ENCODE assay signal across 24 cellular contexts in genomic region chr11:67250059-67251043, GRCh38. TPM values are rescaled to one million over a fixed set of nuclear protein-coding genes. Genes with fewer than 3 reads are reported as not detected.
DNase-seq lines count a peak whose midpoint lies in the region; ATAC-seq and TF ChIP-seq lines count a peak whose summit lies in the region.
"Had no signal": no experiment of that assay in that cellular context is flagged by ENCODE, and none has a peak within 500 bp of the region (broad histone marks: within the 10 kb centered on the region; RNA-seq: fewer than 3 reads in every experiment).

No MANE protein-coding gene starts in this region.

- H4K8ac ChIP-seq in neuronal stem cell (ENCODE audit: low read depth, low read length) = no peak overlapping the region

- no peaks in the 10 kb centered on the region for H3K9me3 ChIP-seq in Caco-2
- H3K9me3 ChIP-seq in breast epithelium = no peaks in the 10 kb centered on the region
- H3K9me3 ChIP-seq in neuronal stem cell (replicated peaks in 1 of 2; ENCODE audit: control insufficient read depth in 2 of 2, insufficient read depth in 1 of 2, low read depth in 1 of 2, low read length in 2 of 2) = no peaks in the 10 kb centered on the region
- H3K9me3 ChIP-seq in tibial artery = no peaks in the 10 kb centered on the region
- H3K9me3 ChIP-seq: uterus had no signal

- WGBS in neuronal stem cell (ENCODE audit: extremely low coverage in 2 of 2, insufficient read length in 2 of 2, insufficient replicate concordance in 1 of 2), 2 donors = no CpG with 5 or more reads among the region's 37 CpGs

- no peak overlapping the region for H3K4me2 ChIP-seq in neuronal stem cell (ENCODE audit: insufficient read depth, low read length, poor library complexity, severe bottlenecking)
- H3K4me2 ChIP-seq: hepatocyte had no signal

- POLR2A ChIA-PET in Caco-2 (lab: Charles Lee) = interaction anchor here (3.3 kb wide), 1 partner anchor 11 kb away, joined by 49 read pairs; no protein-coding TSS in a partner anchor

- H3K4ac ChIP-seq in neuronal stem cell (ENCODE audit: low read length) = no peak overlapping the region

- no peak overlapping the region for H2AFZ ChIP-seq in neuronal stem cell (ENCODE audit: low read length)
- H2AFZ ChIP-seq: hepatocyte had no signal

- no peaks in the 10 kb centered on the region for H3K27me3 Mint-ChIP-seq in activated naive CD4-positive, alpha-beta T cell treated with anti-CD3 and anti-CD28 coated beads, Interleukin-2, amount 50 U/mL, for 24 hours
- H3K27me3 Mint-ChIP-seq in Caco-2 (ENCODE audit: insufficient read depth, unreplicated experiment) = no peaks in the 10 kb centered on the region

- H3K4me3 Mint-ChIP-seq in activated naive CD4-positive, alpha-beta T cell treated with anti-CD3 and anti-CD28 coated beads, Interleukin-2, amount 50 U/mL, for 24 hours = no peak overlapping the region
- H3K4me3 Mint-ChIP-seq in Caco-2 (ENCODE audit: unreplicated experiment) = no peak overlapping the region

- CTCF ChIA-PET in Caco-2 (lab: Charles Lee) = interaction anchor here (0.8 to 1.7 kb wide), 2 partner anchors 10 to 11 kb away, joined by 3 to 4 read pairs; no protein-coding TSS in a partner anchor

- no peak overlapping the region for H2BK120ac ChIP-seq in neuronal stem cell (ENCODE audit: low read depth, low read length)

- H3K9ac ChIP-seq in neuronal stem cell (ENCODE audit: low read depth, low read length, poor library complexity) = no peak overlapping the region

- H2BK12ac ChIP-seq in neuronal stem cell (ENCODE audit: low read length) = no peak overlapping the region

- H3K36me3 Mint-ChIP-seq in activated naive CD4-positive, alpha-beta T cell treated with anti-CD3 and anti-CD28 coated beads, Interleukin-2, amount 50 U/mL, for 24 hours = peaks cover 32% of the 10 kb centered on the region
- peaks cover 100% of the 10 kb centered on the region for H3K36me3 Mint-ChIP-seq in Caco-2 (ENCODE audit: insufficient read depth, unreplicated experiment)

- H2BK15ac ChIP-seq in neuronal stem cell (ENCODE audit: low read length) = no peak overlapping the region

- intact Hi-C loops in Caco-2 (cut with micrococcal nuclease; ENCODE audit: unreplicated experiment) (no loop called here), breast epithelium (cut with DNase I; ENCODE audit: low total_unique reads) (no loop called here), tibial artery (cut with DNase I; ENCODE audit: low total_unique reads) (no loop called here)

- peaks cover 3% of the 10 kb centered on the region for H3K79me1 ChIP-seq in neuronal stem cell (ENCODE audit: low read depth, low read length)

- peak overlapping the region; percentile 7 for H2BK5ac ChIP-seq in neuronal stem cell (ENCODE audit: low read length)

- H3K27me3 ChIP-seq in Caco-2 (replicated peaks; ENCODE audit: control insufficient read depth, insufficient read depth, low read length) (no peaks in the 10 kb centered on the region), breast epithelium (no peaks in the 10 kb centered on the region), neuronal stem cell (ENCODE audit: control insufficient read depth in 3 of 3, insufficient read depth in 3 of 3, low read depth in 1 of 3, low read length in 3 of 3) (no peaks in the 10 kb centered on the region), tibial artery (no peaks in the 10 kb centered on the region)
- H3K27me3 ChIP-seq: hepatocyte, uterus had no signal

- no TSS peak for BruUV-seq in Caco-2 (replicated peaks; lab: Mats Ljungman, UMichigan)

- H4K91ac ChIP-seq in neuronal stem cell (ENCODE audit: low read depth, low read length, poor library complexity) = no peak overlapping the region

- no peak overlapping the region for H3K18ac ChIP-seq in neuronal stem cell (ENCODE audit: low read length)

- H3K4me1 ChIP-seq in Caco-2 (peaks cover 26% of the 10 kb centered on the region), breast epithelium (peaks cover 17 to 49% of the 10 kb centered on the region in 2 donors), neuronal stem cell (ENCODE audit: control insufficient read depth in 2 of 2, insufficient read depth in 1 of 2, low read depth in 1 of 2, low read length in 2 of 2) (no peaks in the 10 kb centered on the region), tibial artery (peaks cover 0 to 20% (median 0%) of the 10 kb centered on the region in 4 donors)
- H3K4me1 ChIP-seq: uterus had no signal

- no peak for TF ChIP-seq POLR2A in breast epithelium (IDR thresholded peaks at IDR 0.05)

- no peak for ATAC-seq in HG02759 (IDR thresholded peaks at IDR 0.05; ENCODE audit: unreplicated experiment)
- ATAC-seq in HG03457 (IDR thresholded peaks at IDR 0.05; ENCODE audit: unreplicated experiment) = no peak
- ATAC-seq: Right ventricle myocardium inferior had no signal

- no peak for DNase-seq in activated naive CD4-positive, alpha-beta T cell treated with Interleukin-2 at 50 U/mL for 16 hours
- DNase-seq in Caco-2 (no peak), breast epithelium (ENCODE audit: low spot score in 2 of 2) (no peak), neuronal stem cell (ENCODE audit: low spot score) (no peak), tibial artery (no peak)
- DNase-seq: activated CD4-positive, CD25-positive, alpha-beta regulatory T cell; amygdala; C1 segment of cervical spinal cord; central memory CD4-positive, alpha-beta T cell; DMS 273 treated with DMSO at 0.1 percent for 48 hours; erythroblast; foreskin melanocyte; NCI-H1105; NCI-H2029 treated with DMSO at 0.1 percent for 48 hours; NCI-H345; NCI-H774; right cardiac atrium; stimulated activated CD8-positive, alpha-beta memory T cell treated with anti-CD3 and anti-CD28 coated beads, Interleukin-4, amount 100 ng/mL, for 48 hours; uterus had no signal

- H3K27ac Mint-ChIP-seq in activated naive CD4-positive, alpha-beta T cell treated with anti-CD3 and anti-CD28 coated beads, Interleukin-2, amount 50 U/mL, for 24 hours = peak overlapping the region; percentile 51
- H3K27ac Mint-ChIP-seq in Caco-2 (ENCODE audit: unreplicated experiment) = peak overlapping the region; percentile 28

- no peak for TF ChIP-seq CTCF in Caco-2 (IDR thresholded peaks at IDR 0.05; ENCODE audit: insufficient read depth in 1 of 2, low read depth in 1 of 2, low read length in 1 of 2, severe bottlenecking in 1 of 2, unreplicated experiment in 1 of 2)
- TF ChIP-seq CTCF in breast epithelium (IDR thresholded peaks at IDR 0.05) = no peak
- TF ChIP-seq CTCF in tibial artery (IDR thresholded peaks at IDR 0.05) = no peak

- peaks cover 67% of the 10 kb centered on the region for H3K4me1 Mint-ChIP-seq in activated naive CD4-positive, alpha-beta T cell treated with anti-CD3 and anti-CD28 coated beads, Interleukin-2, amount 50 U/mL, for 24 hours
- H3K4me1 Mint-ChIP-seq in Caco-2 (ENCODE audit: low read depth, unreplicated experiment) = peaks cover 42% of the 10 kb centered on the region

- no peak overlapping the region for H3K4me3 ChIP-seq in Caco-2 (ENCODE audit: low read depth, low read length)
- H3K4me3 ChIP-seq in breast epithelium = no peak overlapping the region
- H3K4me3 ChIP-seq in neuronal stem cell (ENCODE audit: low read length in 2 of 2) = no peak overlapping the region
- no peak overlapping the region for H3K4me3 ChIP-seq in tibial artery
- H3K4me3 ChIP-seq: hepatocyte, uterus had no signal

- no peak overlapping the region for H2AK5ac ChIP-seq in neuronal stem cell (ENCODE audit: low read depth, low read length)

- H3K27ac ChIP-seq in breast epithelium (peak overlapping the region; percentile 45 to 86), neuronal stem cell (replicated peaks; ENCODE audit: low read length) (no peak overlapping the region), tibial artery (no peak overlapping the region)
- H3K27ac ChIP-seq: hepatocyte, uterus had no signal

- peaks cover 40% of the 10 kb centered on the region for H3K36me3 ChIP-seq in Caco-2 (ENCODE audit: control insufficient read depth, insufficient read depth, low read length)
- peaks cover 7% of the 10 kb centered on the region for H3K36me3 ChIP-seq in breast epithelium
- H3K36me3 ChIP-seq in neuronal stem cell (replicated peaks in 1 of 2; ENCODE audit: control insufficient read depth in 2 of 2, insufficient read depth in 2 of 2, low read length in 2 of 2) = peaks cover 80 to 100% of the 10 kb centered on the region in 2 donors
- peaks cover 94 to 97% (median 97%) of the 10 kb centered on the region in 3 donors for H3K36me3 ChIP-seq in tibial artery
- H3K36me3 ChIP-seq: uterus had no signal

- no peaks in the 10 kb centered on the region for H3K9me3 Mint-ChIP-seq in activated naive CD4-positive, alpha-beta T cell treated with anti-CD3 and anti-CD28 coated beads, Interleukin-2, amount 50 U/mL, for 24 hours
- no peaks in the 10 kb centered on the region for H3K9me3 Mint-ChIP-seq in Caco-2 (ENCODE audit: unreplicated experiment)

- no peak overlapping the region for H3K14ac ChIP-seq in neuronal stem cell (ENCODE audit: low read length)

- H3K23ac ChIP-seq in neuronal stem cell (ENCODE audit: low read depth, low read length, poor library complexity) = no peak overlapping the region

RNA-seq across cellular contexts. Expression of gene GRK2, which starts 15.9 kb away (rescaled TPM):
- total RNA-seq in Caco-2 (2022) = 113 and 120 TPM in 2 replicates
- 10 to 100 TPM; 41.1 to 52.8 (median 52.1) TPM for total RNA-seq in breast epithelium
- polyA plus RNA-seq in neuronal stem cell (2013, experiment 1 of 2) = 33.4 TPM
- polyA plus RNA-seq in neuronal stem cell (2013, experiment 2 of 2) = 33.1 TPM

RNA-seq across cellular contexts. Expression of gene ANKRD13D, which starts 38.8 kb away (rescaled TPM):
- 83.3 and 88.6 TPM in 2 replicates for total RNA-seq in Caco-2 (2022)
- total RNA-seq in breast epithelium = 10 to 100 TPM; 23.7 to 51.8 (median 40.7) TPM
- 23.9 TPM for polyA plus RNA-seq in neuronal stem cell (2013, experiment 1 of 2)
- polyA plus RNA-seq in neuronal stem cell (2013, experiment 2 of 2) = 22.5 TPM

RNA-seq across cellular contexts. Expression of gene SSH3, which starts 53.0 kb away (rescaled TPM):
- 81.2 and 89.6 TPM in 2 replicates for total RNA-seq in Caco-2 (2022)
- total RNA-seq in breast epithelium = 10 to 100 TPM; 28.8 to 55.2 (median 34.4) TPM
- polyA plus RNA-seq in neuronal stem cell (2013, experiment 1 of 2) = 28.5 TPM
- 34.0 TPM for polyA plus RNA-seq in neuronal stem cell (2013, experiment 2 of 2)

Comparison
In these comparisons a context has a peak if more than half of its experiments do, and no peak if none do; other contexts are left out.
1. H3K27ac ChIP-seq: peak in breast epithelium (2 of 2); none in neuronal stem cell (single experiment) and tibial artery (0 of 2).